Comparison of ENCODE assay signal across 1 cellular context in genomic region chr4:80012291-80012690, GRCh38.
TF ChIP-seq lines count a peak whose summit lies in the region.

No MANE protein-coding gene starts in this region.

TF ChIP-seq in SK-N-SH, 30 proteins besides CTCF, POLR2A, EP300 and RAD21 (continued from another document):
- TF ChIP-seq ZBTB33 (IDR thresholded peaks at IDR 0.05; ENCODE audit: borderline replicate concordance, low read depth), result no peak
- no peak for TF ChIP-seq GABPA (IDR thresholded peaks at IDR 0.05; ENCODE audit: low read depth)
